8 cellular contexts compared by ENCODE assay signal in genomic region chr2:132268533-132269518, GRCh38.
DNase-seq lines count a peak whose midpoint lies in the region; ATAC-seq and TF ChIP-seq lines count a peak whose summit lies in the region.
"Not testable (repeated sequence)": the region's sequence is repeated elsewhere in the genome, so short reads cannot be mapped to it uniquely, and the experiment has no call there.

No MANE protein-coding gene starts in this region.

- H3K18ac ChIP-seq in trophoblast cell (ENCODE audit: low read length) = not testable (repeated sequence)

- not testable (repeated sequence) for H3K27me3 Mint-ChIP-seq in endodermal cell (ENCODE audit: insufficient read depth)

- not testable (repeated sequence) for H3K4me1 Mint-ChIP-seq in endodermal cell

- H2AK5ac ChIP-seq in trophoblast cell (ENCODE audit: low read length) = not testable (repeated sequence)

- not testable (repeated sequence) for H3K36me3 ChIP-seq in DND-41 (ENCODE audit: insufficient read depth, low read length); endodermal cell (ENCODE audit: control insufficient read depth, insufficient read depth, low read length); trophoblast cell (ENCODE audit: control insufficient read depth in 1 of 2, insufficient read depth in 2 of 2, low read length in 2 of 2); subcutaneous abdominal adipose tissue (ENCODE audit: control insufficient read depth in 5 of 5, insufficient read depth in 5 of 5, low read length in 5 of 5)

- H3K9ac ChIP-seq in DND-41 (ENCODE audit: low read depth, low read length); trophoblast cell (ENCODE audit: low read length); subcutaneous abdominal adipose tissue (ENCODE audit: low read length in 5 of 5): not testable (repeated sequence)
- peak overlapping the region; percentile 45 for H3K9ac ChIP-seq in endodermal cell (ENCODE audit: extremely low read depth, low read length, poor library complexity, severe bottlenecking)

- not testable (repeated sequence) for H3K4me3 Mint-ChIP-seq in endodermal cell

- not testable (repeated sequence) for H2AFZ ChIP-seq in DND-41 (ENCODE audit: low read depth, low read length); trophoblast cell (ENCODE audit: insufficient read depth, low read length, poor library complexity)

- H4K8ac ChIP-seq in trophoblast cell (ENCODE audit: low read depth, low read length) = not testable (repeated sequence)

- H2BK12ac ChIP-seq in trophoblast cell (ENCODE audit: low read length) = peak overlapping the region; percentile 41

- WGBS in endodermal cell (ENCODE audit: insufficient coverage in 1 of 2, insufficient read length in 1 of 2), 2 experiments = 66 to 77% methylated on average over 20 to 31 of the region's 31 CpGs
- WGBS in trophoblast cell (ENCODE audit: extremely low coverage, insufficient coverage, insufficient read length) = no CpG with 5 or more reads among the region's 31 CpGs

- not testable (repeated sequence) for H2BK5ac ChIP-seq in trophoblast cell (ENCODE audit: low read depth, low read length, poor library complexity)

- not testable (repeated sequence) for H3K79me2 ChIP-seq in DND-41 (ENCODE audit: insufficient read depth, low read length); trophoblast cell (ENCODE audit: control insufficient read depth, insufficient read depth, low read length, poor library complexity)

- peaks cover 14% of the 10 kb centered on the region for H3K4me1 ChIP-seq in DND-41 (ENCODE audit: insufficient read depth, low read length)
- H3K4me1 ChIP-seq in endodermal cell (ENCODE audit: control insufficient read depth, insufficient read depth, low read length); trophoblast cell (ENCODE audit: control insufficient read depth in 1 of 2, insufficient read depth in 2 of 2, low read length in 2 of 2): not testable (repeated sequence)
- peaks cover 0 to 12% (median 7%) of the 10 kb centered on the region in 5 donors for H3K4me1 ChIP-seq in subcutaneous abdominal adipose tissue (ENCODE audit: control insufficient read depth in 5 of 5, insufficient read depth in 5 of 5, low read length in 5 of 5)

- H3K9me3 ChIP-seq in DND-41 (ENCODE audit: insufficient read depth, low read length, severe bottlenecking); endodermal cell (ENCODE audit: control insufficient read depth, low read length); trophoblast cell (ENCODE audit: insufficient read depth, low read depth, low read length); subcutaneous abdominal adipose tissue (ENCODE audit: control insufficient read depth in 5 of 5, low read length in 5 of 5): not testable (repeated sequence)

- not testable (repeated sequence) for H4K20me1 ChIP-seq in DND-41 (ENCODE audit: insufficient read depth, low read length)

- peak overlapping the region; percentile 58 for H4K91ac ChIP-seq in trophoblast cell (ENCODE audit: low read depth, low read length)

- not testable (repeated sequence) for H3K27ac ChIP-seq in DND-41 (ENCODE audit: low read length); HL-60 (replicated peaks); subcutaneous abdominal adipose tissue (ENCODE audit: low read depth, low read length)
- peak overlapping the region; percentile 90 for H3K27ac ChIP-seq in endodermal cell (ENCODE audit: low read depth, low read length)
- peak overlapping the region; percentile 70 for H3K27ac ChIP-seq in trophoblast cell (ENCODE audit: low read depth, low read length)

- not testable (repeated sequence) for H3K27ac Mint-ChIP-seq in endodermal cell

- not testable (repeated sequence) for TF ChIP-seq CTCF in DND-41 (IDR thresholded peaks at IDR 0.05; ENCODE audit: borderline replicate concordance, extremely low read depth, low read length, poor library complexity, severe bottlenecking); HL-60 (IDR thresholded peaks at IDR 0.05; ENCODE audit: insufficient read depth, low read length)
- peak; percentile 83 for TF ChIP-seq CTCF in endodermal cell (conservative IDR thresholded peaks at IDR 0.05)

- H4K12ac ChIP-seq in trophoblast cell (ENCODE audit: low read depth, low read length) = not testable (repeated sequence)

- H3K4ac ChIP-seq in trophoblast cell (ENCODE audit: low read depth, low read length) = not testable (repeated sequence)

- not testable (repeated sequence) for ATAC-seq in DND-41 (ENCODE audit: insufficient read depth, low read depth)

- DNase-seq in DND-41 = peak; percentile 41
- peak; percentile 2 to 38 for DNase-seq in HL-60 (ENCODE audit: low read depth in 1 of 2, low spot score in 1 of 2)
- peak; percentile 70 for DNase-seq in SW480 (ENCODE audit: low spot score)
- peak; percentile 25 for DNase-seq in activated effector memory CD4-positive, alpha-beta T cell treated with Interleukin-2 at 50 U/mL for 16 hours
- DNase-seq in endodermal cell = peak; percentile 96
- DNase-seq in iPS-NIHi7 (ENCODE audit: extremely low spot score) = peak; percentile 45
- peak; percentile 42 for DNase-seq in trophoblast cell

- H3K4me3 ChIP-seq in DND-41 (ENCODE audit: low read depth in 1 of 2, low read length in 2 of 2); HL-60 (replicated peaks; ENCODE audit: insufficient read depth, low read length); trophoblast cell (ENCODE audit: low read depth, low read length): not testable (repeated sequence)
- H3K4me3 ChIP-seq in endodermal cell (ENCODE audit: low read length) (peak overlapping the region; percentile 56), subcutaneous abdominal adipose tissue (ENCODE audit: low read depth in 1 of 5, low read length in 5 of 5) (peak overlapping the region in 3 of 5 donors; percentile 12 to 26 (median 22))

- H3K4me2 ChIP-seq in DND-41 (ENCODE audit: insufficient read depth, low read length) = not testable (repeated sequence)
- H3K4me2 ChIP-seq in trophoblast cell (ENCODE audit: low read length) = peak overlapping the region; percentile 50

- not testable (repeated sequence) for H3K27me3 ChIP-seq in DND-41 (ENCODE audit: insufficient read depth, low read length, poor library complexity); endodermal cell (ENCODE audit: control insufficient read depth, insufficient read depth, low read length, poor library complexity, severe bottlenecking); trophoblast cell (ENCODE audit: insufficient read depth, low read length)
- H3K27me3 ChIP-seq in HL-60 (ENCODE audit: insufficient read depth, poor library complexity, severe bottlenecking) = peaks cover 14% of the 10 kb centered on the region
- H3K27me3 ChIP-seq in subcutaneous abdominal adipose tissue (ENCODE audit: control insufficient read depth in 5 of 5, insufficient read depth in 4 of 5, low read length in 5 of 5) = peaks cover 0 to 12% (median 0%) of the 10 kb centered on the region in 5 donors

- H3K79me1 ChIP-seq in trophoblast cell (ENCODE audit: low read length) = peaks cover 13% of the 10 kb centered on the region

- H3K23ac ChIP-seq in trophoblast cell (ENCODE audit: low read length) = not testable (repeated sequence)

- H3K9me3 Mint-ChIP-seq in endodermal cell = not testable (repeated sequence)

- H3K36me3 Mint-ChIP-seq in endodermal cell (ENCODE audit: low read depth) = not testable (repeated sequence)

- H2BK120ac ChIP-seq in trophoblast cell (ENCODE audit: insufficient read depth, low read length, poor library complexity) = not testable (repeated sequence)

- H3K14ac ChIP-seq in trophoblast cell (ENCODE audit: low read length) = not testable (repeated sequence)

Comparison
In these comparisons a context has a peak if more than half of its experiments do, and no peak if none do; other contexts are left out.
1. DNase-seq: peak in every context shown above with its lines; median percentile 96 in endodermal cell; 70 in SW480; 45 in iPS-NIHi7; 42 in trophoblast cell; 41 in DND-41; 25 in activated effector memory CD4-positive, alpha-beta T cell treated with Interleukin-2 at 50 U/mL for 16 hours; 20 in HL-60.